Comparison of ENCODE assay signal across 11 cellular contexts in the genomic region with DNA sequence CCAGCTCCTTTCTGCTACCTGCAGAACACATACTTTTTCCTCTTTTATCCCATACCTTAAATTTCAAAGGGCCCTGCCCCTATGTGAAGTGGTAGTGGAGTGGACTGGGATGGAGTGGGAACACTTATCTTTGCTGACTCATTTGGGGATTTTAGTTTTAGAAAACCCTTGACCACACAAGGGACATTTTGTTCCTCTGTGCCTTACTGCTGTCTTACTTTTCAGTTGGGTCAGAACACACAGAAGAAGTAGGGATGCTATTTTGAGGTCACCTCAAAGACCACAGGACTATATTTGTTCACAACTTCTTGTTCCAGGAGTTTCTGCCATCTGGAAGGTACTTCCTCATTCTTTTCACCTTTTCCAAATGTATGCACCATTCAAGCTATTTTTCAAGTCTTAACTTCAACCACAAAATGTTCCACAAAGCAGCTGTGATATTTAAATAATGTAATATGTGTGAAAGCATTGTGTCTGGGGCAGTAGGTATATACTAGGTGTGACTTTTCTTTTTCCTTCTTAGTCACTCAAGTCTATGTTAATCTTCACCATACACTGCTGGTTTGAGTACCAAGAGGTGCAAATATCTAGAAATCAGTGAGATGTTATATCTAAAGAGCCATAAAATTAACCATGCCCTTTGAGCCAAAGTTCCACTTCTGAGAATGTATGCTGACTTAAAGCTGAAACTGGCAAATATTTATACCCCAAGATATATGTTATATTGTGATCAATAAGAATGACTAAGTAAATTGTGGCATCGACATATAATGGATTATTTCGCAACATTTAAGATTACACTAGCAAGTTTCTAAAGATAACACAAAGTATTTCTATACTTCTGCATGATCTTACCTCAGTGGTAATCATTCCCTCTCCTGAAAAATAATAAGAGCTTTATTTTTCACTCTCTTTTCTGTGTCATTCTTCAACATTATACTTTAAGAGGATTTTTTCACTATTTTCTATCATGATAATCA.
DNase-seq lines count a peak whose midpoint lies in the region; ATAC-seq, FAIRE-seq and TF ChIP-seq lines count a peak whose summit lies in the region.
"Had no signal": no experiment of that assay in that cellular context is flagged by ENCODE, and none has a peak within 500 bp of the region (broad histone marks: within the 10 kb centered on the region; RNA-seq: fewer than 3 reads in every experiment).

No MANE protein-coding gene starts in this region.

- peak overlapping the region; percentile 51 for H3K27ac Mint-ChIP-seq in activated naive CD8-positive, alpha-beta T cell treated with anti-CD3 and anti-CD28 coated beads for 36 hours
- H3K27ac Mint-ChIP-seq: activated naive CD4-positive, alpha-beta T cell treated with anti-CD3 and anti-CD28 coated beads, Interleukin-2, amount 50 U/mL, for 24 hours had no signal

- H3K27me3 Mint-ChIP-seq in activated naive CD8-positive, alpha-beta T cell treated with anti-CD3 and anti-CD28 coated beads for 36 hours: peaks cover 7% of the 10 kb centered on the region
- H3K27me3 Mint-ChIP-seq: activated naive CD4-positive, alpha-beta T cell treated with anti-CD3 and anti-CD28 coated beads, Interleukin-2, amount 50 U/mL, for 24 hours had no signal

- TF ChIP-seq CTCF in RWPE1 (conservative IDR thresholded peaks at IDR 0.05; ENCODE audit: low read depth): no peak

- POLR2A ChIA-PET in RWPE1 (lab: Yijun Ruan, JAX; ENCODE audit: low non-redundant PET): no interaction called here

- peak; percentile 92 for ATAC-seq in GM21390 (IDR thresholded peaks at IDR 0.05; ENCODE audit: unreplicated experiment)
- peak; percentile 72 for ATAC-seq in HG03280 (IDR thresholded peaks at IDR 0.05; ENCODE audit: unreplicated experiment)
- ATAC-seq: foreskin keratinocyte had no signal

- H3K27ac ChIP-seq in RWPE1: no peak overlapping the region
- H3K27ac ChIP-seq: foreskin keratinocyte, SJSA1 had no signal

- TF ChIP-seq POLR2A in GM12892 (IDR thresholded peaks at IDR 0.05; ENCODE audit: low read depth, low read length): no peak

- H3K36me3 Mint-ChIP-seq in activated naive CD8-positive, alpha-beta T cell treated with anti-CD3 and anti-CD28 coated beads for 36 hours: no peaks in the 10 kb centered on the region
- H3K36me3 Mint-ChIP-seq: activated naive CD4-positive, alpha-beta T cell treated with anti-CD3 and anti-CD28 coated beads, Interleukin-2, amount 50 U/mL, for 24 hours had no signal

- CTCF ChIA-PET in RWPE1 (lab: Yijun Ruan, JAX): interaction anchor here (0.6 to 0.7 kb wide), 2 partner anchors 35 to 406 kb away, joined by 3 read pairs; no protein-coding TSS in a partner anchor

- DNase-seq in GM12892 (ENCODE audit: insufficient read length) (no peak), RWPE1 (ENCODE audit: low spot score) (no peak), midbrain (lab: John Stamatoyannopoulos, UW) (no peak), pons (ENCODE audit: low spot score) (no peak)
- DNase-seq in activated naive CD8-positive, alpha-beta T cell treated with anti-CD3 and anti-CD28 coated beads for 36 hours: no peak
- DNase-seq in stimulated activated CD4-positive, alpha-beta T cell treated with anti-CD3 and anti-CD28 coated beads, Interleukin-1b, Interleukin-23, amount 100 ng/mL, for 48 hours: no peak

- peak; percentile 94 for FAIRE-seq in GM12892 (lab: Jason Lieb, UNC)

- H3K4me1 Mint-ChIP-seq in activated naive CD8-positive, alpha-beta T cell treated with anti-CD3 and anti-CD28 coated beads for 36 hours: peaks cover 15% of the 10 kb centered on the region
- H3K4me1 Mint-ChIP-seq: activated naive CD4-positive, alpha-beta T cell treated with anti-CD3 and anti-CD28 coated beads, Interleukin-2, amount 50 U/mL, for 24 hours had no signal

- peaks cover 2% of the 10 kb centered on the region for H3K9me3 Mint-ChIP-seq in activated naive CD8-positive, alpha-beta T cell treated with anti-CD3 and anti-CD28 coated beads for 36 hours
- H3K9me3 Mint-ChIP-seq: activated naive CD4-positive, alpha-beta T cell treated with anti-CD3 and anti-CD28 coated beads, Interleukin-2, amount 50 U/mL, for 24 hours had no signal

- no peak overlapping the region for H3K4me3 Mint-ChIP-seq in activated naive CD8-positive, alpha-beta T cell treated with anti-CD3 and anti-CD28 coated beads for 36 hours
- H3K4me3 Mint-ChIP-seq: activated naive CD4-positive, alpha-beta T cell treated with anti-CD3 and anti-CD28 coated beads, Interleukin-2, amount 50 U/mL, for 24 hours had no signal
